ENCODE assay signal across 21 cellular contexts in genomic region chr2:18977409-18977808, GRCh38.
DNase-seq lines count a peak whose midpoint lies in the region; ATAC-seq and TF ChIP-seq lines count a peak whose summit lies in the region.
"Had no signal": no experiment of that assay in that cellular context is flagged by ENCODE, and none has a peak within 500 bp of the region (broad histone marks: within the 10 kb centered on the region; RNA-seq: fewer than 3 reads in every experiment).

No MANE protein-coding gene starts in this region.

- H4K20me1 ChIP-seq in GM23248 (ENCODE audit: insufficient read depth): no peaks in the 10 kb centered on the region

- DNase-seq in GM23248: no peak
- no peak for DNase-seq in colonic mucosa
- DNase-seq in T-helper 2 cell: no peak
- DNase-seq: activated CD8-positive, alpha-beta memory T cell treated with anti-CD3 and anti-CD28 coated beads, Interleukin-2, amount 50 U/mL, for 4 hours; activated naive CD4-positive, alpha-beta T cell treated with anti-CD3 and anti-CD28 coated beads, Interleukin-2, amount 50 U/mL, for 16 hours; CD4-positive, alpha-beta T cell; dorsolateral prefrontal cortex; NCI-H1092; NCI-H2029; NCI-H226; psoas muscle; stimulated activated CD4-positive, alpha-beta T cell treated with anti-CD3 and anti-CD28 coated beads, Interleukin-1b, Interleukin-23, amount 100 ng/mL, for 48 hours; T-helper 9 cell had no signal

- peaks cover 32% of the 10 kb centered on the region for H3F3A ChIP-seq in GM23248 (ENCODE audit: insufficient read depth)

- ATAC-seq in HG03469 (IDR thresholded peaks at IDR 0.05; ENCODE audit: unreplicated experiment) (no peak), HG03196 (IDR thresholded peaks at IDR 0.05; ENCODE audit: unreplicated experiment) (no peak), HG03565 (IDR thresholded peaks at IDR 0.05; ENCODE audit: unreplicated experiment) (no peak)
- ATAC-seq: left colon, psoas muscle had no signal

- intact Hi-C loops in colonic mucosa (cut with DNase I): no loop called here

- H3K4me2 ChIP-seq in GM23248 (ENCODE audit: unreplicated experiment): no peak overlapping the region

- H3K27ac ChIP-seq in GM23248 (peak overlapping the region; percentile 79), colonic mucosa (peak overlapping the region; percentile 55), muscle layer of colon (ENCODE audit: low read depth, low read length) (peak overlapping the region; percentile 27), stomach smooth muscle (ENCODE audit: low read length) (peak overlapping the region; percentile 75)
- H3K27ac ChIP-seq: dorsolateral prefrontal cortex, psoas muscle had no signal

- H3K9ac ChIP-seq in GM23248: no peak overlapping the region
- no peak overlapping the region for H3K9ac ChIP-seq in colonic mucosa (ENCODE audit: low read depth in 2 of 2, low read length in 2 of 2)
- no peak overlapping the region for H3K9ac ChIP-seq in muscle layer of colon (ENCODE audit: low read length)
- H3K9ac ChIP-seq in stomach smooth muscle (ENCODE audit: low read length in 2 of 2): no peak overlapping the region

- no peaks in the 10 kb centered on the region for H3K79me2 ChIP-seq in GM23248 (ENCODE audit: insufficient read depth)

- TF ChIP-seq CTCF in colonic mucosa (IDR thresholded peaks at IDR 0.05): no peak

- H3K27me3 ChIP-seq in GM23248 (replicated peaks; ENCODE audit: insufficient read depth): no peaks in the 10 kb centered on the region
- H3K27me3 ChIP-seq in colonic mucosa: no peaks in the 10 kb centered on the region
- H3K27me3 ChIP-seq in muscle layer of colon (ENCODE audit: control insufficient read depth in 1 of 2, insufficient read depth in 2 of 2, low read length in 2 of 2): no peaks in the 10 kb centered on the region
- no peaks in the 10 kb centered on the region for H3K27me3 ChIP-seq in stomach smooth muscle (ENCODE audit: control insufficient read depth in 1 of 2, insufficient read depth in 2 of 2, low read length in 2 of 2)
- H3K27me3 ChIP-seq: dorsolateral prefrontal cortex, suprapubic skin had no signal

- H3K4me3 ChIP-seq in GM23248 (no peak overlapping the region), colonic mucosa (no peak overlapping the region), muscle layer of colon (ENCODE audit: low read depth in 1 of 2, low read length in 2 of 2) (no peak overlapping the region), stomach smooth muscle (ENCODE audit: low read length in 2 of 2) (no peak overlapping the region)
- H3K4me3 ChIP-seq: dorsolateral prefrontal cortex, psoas muscle, skin epidermis, suprapubic skin had no signal

- H3K4me1 ChIP-seq in GM23248 (ENCODE audit: insufficient read depth) (peaks cover 31% of the 10 kb centered on the region), colonic mucosa (no peaks in the 10 kb centered on the region), muscle layer of colon (ENCODE audit: insufficient read depth, low read length) (peaks cover 47% of the 10 kb centered on the region), stomach smooth muscle (ENCODE audit: control insufficient read depth, insufficient read depth, low read length) (peaks cover 22% of the 10 kb centered on the region)
- H3K4me1 ChIP-seq: psoas muscle, suprapubic skin had no signal

- H3K36me3 ChIP-seq in GM23248 (ENCODE audit: low read depth) (no peaks in the 10 kb centered on the region), colonic mucosa (no peaks in the 10 kb centered on the region), muscle layer of colon (ENCODE audit: insufficient read depth, low read length) (no peaks in the 10 kb centered on the region), stomach smooth muscle (ENCODE audit: control insufficient read depth in 2 of 2, insufficient read depth in 2 of 2, low read length in 2 of 2) (no peaks in the 10 kb centered on the region)
- H3K36me3 ChIP-seq: suprapubic skin had no signal

- 84 to 90% methylated on average over 3 of the region's 3 CpGs for WGBS in GM23248 (ENCODE audit: low coverage in 1 of 2, low lambda C conversion rate in 2 of 2, missing lambda C conversion rate in 2 of 2), 2 experiments

- H3K9me2 ChIP-seq in GM23248 (ENCODE audit: insufficient read depth): no peaks in the 10 kb centered on the region

- H2AFZ ChIP-seq in GM23248: peak overlapping the region; percentile 72; the same call in 1 of the 2 replicates

- H3K9me3 ChIP-seq in GM23248 (ENCODE audit: low read depth): no peaks in the 10 kb centered on the region
- H3K9me3 ChIP-seq in colonic mucosa: no peaks in the 10 kb centered on the region
- H3K9me3 ChIP-seq in muscle layer of colon (ENCODE audit: low read length): no peaks in the 10 kb centered on the region
- no peaks in the 10 kb centered on the region for H3K9me3 ChIP-seq in stomach smooth muscle (ENCODE audit: control insufficient read depth in 2 of 2, low read length in 2 of 2)
- H3K9me3 ChIP-seq: psoas muscle, suprapubic skin had no signal

- in situ Hi-C loops in GM23248 (cut with MboI): no loop called here

Comparison
In these comparisons a context has a peak if more than half of its experiments do, and no peak if none do; other contexts are left out.
1. H3K27ac ChIP-seq: peak in every context shown above with its lines; median percentile 79 in GM23248; 75 in stomach smooth muscle; 55 in colonic mucosa; 27 in muscle layer of colon.